12 cellular contexts compared by ENCODE assay signal in genomic region chr19:51798958-51799310, GRCh38. TPM values are rescaled to one million over a fixed set of nuclear protein-coding genes. Genes with fewer than 3 reads are reported as not detected.
A peak's percentile ranks its signal among the peaks of the same experiment; 100 is the strongest.
DNase-seq lines count a peak whose midpoint lies in the region; ATAC-seq and TF ChIP-seq lines count a peak whose summit lies in the region.
"Had no signal": no experiment of that assay in that cellular context is flagged by ENCODE, and none has a peak within 500 bp of the region (broad histone marks: within the 10 kb centered on the region; RNA-seq: fewer than 3 reads in every experiment).

No MANE protein-coding gene starts in this region.

- H3K27ac Mint-ChIP-seq in activated T-cell treated with anti-CD3 and anti-CD28 coated beads, Interleukin-2, amount 50 U/mL, for 72 hours = no peak overlapping the region

- H3K9me2 ChIP-seq in HCT116 (ENCODE audit: insufficient read depth) = no peaks in the 10 kb centered on the region

- CTCF ChIA-PET in HCT116 (lab: Charles Lee) (interaction anchor here (1.1 kb wide), 1 partner anchor 21 kb away, joined by 4 read pairs; no protein-coding TSS in a partner anchor), mammary epithelial cell (lab: Charles Lee; ENCODE audit: low non-redundant PET) (no interaction called here)

- H3K9ac ChIP-seq in HCT116 (ENCODE audit: low read length) (no peak overlapping the region), mammary epithelial cell (ENCODE audit: insufficient read depth, low read length) (no peak overlapping the region)

- no peak overlapping the region for H3K4me3 Mint-ChIP-seq in activated T-cell treated with anti-CD3 and anti-CD28 coated beads, Interleukin-2, amount 50 U/mL, for 72 hours

- dilution Hi-C loops in mammary epithelial cell (cut with HindIII; ENCODE audit: low sequenced_read_pairs) = no loop called here

- H3K79me2 ChIP-seq in HCT116 (ENCODE audit: insufficient read depth, low read length) = no peaks in the 10 kb centered on the region
- no peaks in the 10 kb centered on the region for H3K79me2 ChIP-seq in mammary epithelial cell (ENCODE audit: insufficient read depth, low read length)

- TF ChIP-seq CTCF in HCT116 (IDR thresholded peaks at IDR 0.05 in 2 of 3, conservative IDR thresholded peaks at IDR 0.05 in 1 of 3; ENCODE audit: borderline replicate concordance in 1 of 3, insufficient read depth in 1 of 3, low read depth in 2 of 3, low read length in 2 of 3) (no peak), mammary epithelial cell (conservative IDR thresholded peaks at IDR 0.05 in 1 of 2, IDR thresholded peaks at IDR 0.05 in 1 of 2; ENCODE audit: extremely low read depth in 1 of 2, insufficient read depth in 1 of 2, low read depth in 1 of 2, low read length in 2 of 2) (no peak), right lobe of liver (IDR thresholded peaks at IDR 0.05) (no peak)

- no peaks in the 10 kb centered on the region for H4K20me1 ChIP-seq in HCT116 (ENCODE audit: insufficient read depth)
- no peaks in the 10 kb centered on the region for H4K20me1 ChIP-seq in mammary epithelial cell (ENCODE audit: insufficient read depth, low read length)

- WGBS in mammary epithelial cell (ENCODE audit: low coverage, missing lambda C conversion rate) = 97% methylated on average over 13 of the region's 13 CpGs
- WGBS in right lobe of liver (ENCODE audit: insufficient coverage, low coverage, low lambda C conversion rate, missing lambda C conversion rate) = 43% methylated on average over 8 of the region's 13 CpGs

- BruUV-seq in HCT116 (replicated peaks; lab: Mats Ljungman, UMichigan) (no TSS peak), mammary epithelial cell (replicated peaks; lab: Mats Ljungman, UMichigan) (no TSS peak)

- ATAC-seq in HCT116 = no peak; the same call in 1 of the 2 replicates
- ATAC-seq in right lobe of liver = peak; percentile 31 to 51 (median 42)
- no peak for ATAC-seq in activated T-cell treated with anti-CD3 and anti-CD28 coated beads, Interleukin-2, amount 50 U/mL, for 72 hours (replicated peaks in 1 of 2)

- no peaks in the 10 kb centered on the region for H3K4me1 Mint-ChIP-seq in activated T-cell treated with anti-CD3 and anti-CD28 coated beads, Interleukin-2, amount 50 U/mL, for 72 hours (ENCODE audit: low read depth)

- POLR2A ChIA-PET in HCT116 (lab: Charles Lee) = no interaction called here

- H3K4me3 ChIP-seq in HCT116 (replicated peaks in 1 of 2; ENCODE audit: low read depth in 1 of 2, low read length in 2 of 2) (no peak overlapping the region), mammary epithelial cell (replicated peaks in 1 of 3; ENCODE audit: insufficient read depth in 1 of 3, low read depth in 2 of 3, low read length in 3 of 3) (no peak overlapping the region), right lobe of liver (no peak overlapping the region)

- H3K36me3 ChIP-seq in HCT116 (ENCODE audit: control insufficient read depth in 1 of 2, insufficient read depth in 2 of 2, low read length in 2 of 2) (no peaks in the 10 kb centered on the region), mammary epithelial cell (ENCODE audit: insufficient read depth, low read length) (no peaks in the 10 kb centered on the region), right lobe of liver (no peaks in the 10 kb centered on the region)
- H3K36me3 ChIP-seq: BE2C had no signal

- TF ChIP-seq POLR2A in HCT116 (IDR thresholded peaks at IDR 0.05; ENCODE audit: borderline replicate concordance, extremely low read depth, insufficient read depth, insufficient read length) (no peak), right lobe of liver (IDR thresholded peaks at IDR 0.05) (no peak)

- intact Hi-C loops in HCT116 (cut with micrococcal nuclease) (no loop called here), mammary epithelial cell (cut with micrococcal nuclease) (no loop called here), right lobe of liver (cut with DNase I) (no loop called here)

- TF ChIP-seq RAD21 in HCT116 (IDR thresholded peaks at IDR 0.05; ENCODE audit: low read depth) = no peak

- H3K4me1 ChIP-seq in HCT116 (ENCODE audit: control insufficient read depth in 1 of 2, insufficient read depth in 2 of 2, low read length in 2 of 2) (peaks cover 0 to 7% of the 10 kb centered on the region in 2 experiments; a peak in 1 of 4 replicates), mammary epithelial cell (ENCODE audit: insufficient read depth, low read length) (peaks cover 3% of the 10 kb centered on the region), right lobe of liver (peaks cover 0 to 4% (median 0%) of the 10 kb centered on the region in 4 donors)
- H3K4me1 ChIP-seq: BE2C had no signal

- H3K9me3 ChIP-seq in HCT116 (ENCODE audit: control insufficient read depth in 1 of 2, insufficient read depth in 1 of 2, low read depth in 1 of 2, low read length in 2 of 2) = no peaks in the 10 kb centered on the region; a peak in 2 of 4 replicates
- no peaks in the 10 kb centered on the region for H3K9me3 ChIP-seq in mammary epithelial cell (replicated peaks; ENCODE audit: insufficient read depth, low read length)
- H3K9me3 ChIP-seq in right lobe of liver = no peaks in the 10 kb centered on the region
- H3K9me3 ChIP-seq: BE2C had no signal

- no peak overlapping the region for H3K27ac ChIP-seq in HCT116 (ENCODE audit: low read depth, low read length)
- no peak overlapping the region for H3K27ac ChIP-seq in mammary epithelial cell (ENCODE audit: insufficient read depth, low read depth, low read length)
- H3K27ac ChIP-seq in right lobe of liver = peak overlapping the region; percentile 29 to 72 (median 68)

- H3K27me3 ChIP-seq in HCT116 (ENCODE audit: insufficient read depth, low read length) (no peaks in the 10 kb centered on the region), mammary epithelial cell (ENCODE audit: insufficient read depth, low read length) (no peaks in the 10 kb centered on the region), right lobe of liver (no peaks in the 10 kb centered on the region)
- H3K27me3 ChIP-seq: BE2C had no signal

- in situ Hi-C loops in mammary epithelial cell (cut with MboI; ENCODE audit: low sequenced_read_pairs in 2 of 2) = loop anchor here in 1 of 2 donors (25.0 kb wide), 1 partner anchor 337 kb away; the partner anchor contains the start of gene SIGLEC8

- RAD21 ChIA-PET in HCT116 (lab: Charles Lee; ENCODE audit: low non-redundant PET in 1 of 2, low total read pairs in 2 of 2, uncharacterized antibody in 2 of 2, unreplicated experiment in 2 of 2) = no interaction called here

- peaks cover 9% of the 10 kb centered on the region for H3K27me3 Mint-ChIP-seq in activated T-cell treated with anti-CD3 and anti-CD28 coated beads, Interleukin-2, amount 50 U/mL, for 72 hours (ENCODE audit: low read depth)

- peak overlapping the region; percentile 9; the same call in 1 of the 2 replicates for H3K4me2 ChIP-seq in HCT116 (ENCODE audit: low read length)
- H3K4me2 ChIP-seq in mammary epithelial cell (ENCODE audit: insufficient read depth, low read depth, low read length) = peak overlapping the region; percentile 4

- H2AFZ ChIP-seq in HCT116 (ENCODE audit: low read depth, low read length, poor library complexity, severe bottlenecking) = no peak overlapping the region
- H2AFZ ChIP-seq in mammary epithelial cell (ENCODE audit: low read depth, low read length) = peak overlapping the region; percentile 34

- H3K9me3 Mint-ChIP-seq in activated T-cell treated with anti-CD3 and anti-CD28 coated beads, Interleukin-2, amount 50 U/mL, for 72 hours = peaks cover 11 to 14% of the 10 kb centered on the region in 2 donors

- H3K36me3 Mint-ChIP-seq in activated T-cell treated with anti-CD3 and anti-CD28 coated beads, Interleukin-2, amount 50 U/mL, for 72 hours (ENCODE audit: insufficient read depth in 2 of 2) = peaks cover 5 to 6% of the 10 kb centered on the region in 2 donors

- DNase-seq in HCT116 (ENCODE audit: low read depth, low spot score) = no peak
- DNase-seq in mammary epithelial cell = no peak
- DNase-seq in right lobe of liver = no peak
- DNase-seq in smooth muscle cell of the brain vasculature (ENCODE audit: low read depth, low spot score) = peak; percentile 21
- DNase-seq in cortex of kidney (lab: John Stamatoyannopoulos, UW) = no peak
- no peak for DNase-seq in activated T-cell treated with anti-CD3 and anti-CD28 coated beads, Interleukin-2, amount 50 U/mL, for 72 hours
- DNase-seq in activated CD8-positive, alpha-beta memory T cell treated with anti-CD3 and anti-CD28 coated beads, Interleukin-2, amount 50 U/mL, for 4 hours = no peak
- no peak for DNase-seq in NCI-H2171 (lab: John Stamatoyannopoulos, UW)
- DNase-seq: activated CD4-positive, alpha-beta T cell treated with anti-CD3 and anti-CD28 coated beads for 48 hours; Karpas-422; NCI-H2081 had no signal

TF ChIP-seq in HCT116, 20 proteins besides CTCF, POLR2A, EP300 and RAD21 (continues in another document):
- TF ChIP-seq EZH2phosphoT487 (IDR thresholded peaks at IDR 0.05; ENCODE audit: borderline replicate concordance) = no peak
- TF ChIP-seq, protein P1, sequence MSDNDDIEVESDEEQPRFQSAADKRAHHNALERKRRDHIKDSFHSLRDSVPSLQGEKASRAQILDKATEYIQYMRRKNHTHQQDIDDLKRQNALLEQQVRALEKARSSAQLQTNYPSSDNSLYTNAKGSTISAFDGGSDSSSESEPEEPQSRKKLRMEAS (IDR thresholded peaks at IDR 0.05) = no peak

RNA-seq across cellular contexts. Expression of gene FPR3, which starts 4.0 kb away (rescaled TPM):
- total RNA-seq in HCT116 (2021; ENCODE audit: unreplicated experiment) (not detected), mammary epithelial cell (not detected), right lobe of liver (10 to 100 TPM in 1 of 6 experiments, 1 to 10 TPM in 5; 2.2 to 13.9 (median 4.6) TPM)
- 0.04 TPM in 1 of 2 replicates, not detected in the other for polyA plus RNA-seq in HCT116 (2012)
- polyA plus RNA-seq in mammary epithelial cell = not detected
- not detected for polyA minus RNA-seq in mammary epithelial cell
- total RNA-seq in activated T-cell treated with anti-CD3 and anti-CD28 coated beads, Interleukin-2, amount 50 U/mL, for 72 hours = not detected

RNA-seq across cellular contexts. Expression of gene FPR2, which starts 38.0 kb away (rescaled TPM):
- total RNA-seq in HCT116 (2021; ENCODE audit: unreplicated experiment) (not detected), mammary epithelial cell (not detected), right lobe of liver (1 to 10 TPM in 3 of 6 experiments, under 1 TPM in 3; 0.75 to 1.6 (median 1.1) TPM)
- 0.09 TPM in 1 of 2 replicates, not detected in the other for polyA plus RNA-seq in HCT116 (2012)
- polyA plus RNA-seq in mammary epithelial cell = 0.08 TPM
- not detected for polyA minus RNA-seq in mammary epithelial cell
- not detected for total RNA-seq in activated T-cell treated with anti-CD3 and anti-CD28 coated beads, Interleukin-2, amount 50 U/mL, for 72 hours

RNA-seq across cellular contexts. Expression of gene FPR1, which starts 47.3 kb away (rescaled TPM):
- total RNA-seq in HCT116 (2021; ENCODE audit: unreplicated experiment) = not detected
- polyA plus RNA-seq in HCT116 (2012) = 0.22 and 0.39 TPM in 2 replicates
- total RNA-seq in mammary epithelial cell = under 1 TPM; under 0.01 to 0.31 TPM
- 1.2 TPM for polyA plus RNA-seq in mammary epithelial cell
- polyA minus RNA-seq in mammary epithelial cell = 19.9 TPM
- 1 to 10 TPM; 1.1 to 9.0 (median 5.2) TPM for total RNA-seq in right lobe of liver
- total RNA-seq in activated T-cell treated with anti-CD3 and anti-CD28 coated beads, Interleukin-2, amount 50 U/mL, for 72 hours = not detected

Comparison
In these comparisons a context has a peak if more than half of its experiments do, and no peak if none do; other contexts are left out.
1. ATAC-seq: peak in right lobe of liver (4 of 4); none in HCT116 (single experiment) and activated T-cell treated with anti-CD3 and anti-CD28 coated beads, Interleukin-2, amount 50 U/mL, for 72 hours (0 of 2).
2. H3K27ac ChIP-seq: peak in right lobe of liver (3 of 3); none in HCT116 (single experiment) and mammary epithelial cell (single experiment).